In the genomic region with DNA sequence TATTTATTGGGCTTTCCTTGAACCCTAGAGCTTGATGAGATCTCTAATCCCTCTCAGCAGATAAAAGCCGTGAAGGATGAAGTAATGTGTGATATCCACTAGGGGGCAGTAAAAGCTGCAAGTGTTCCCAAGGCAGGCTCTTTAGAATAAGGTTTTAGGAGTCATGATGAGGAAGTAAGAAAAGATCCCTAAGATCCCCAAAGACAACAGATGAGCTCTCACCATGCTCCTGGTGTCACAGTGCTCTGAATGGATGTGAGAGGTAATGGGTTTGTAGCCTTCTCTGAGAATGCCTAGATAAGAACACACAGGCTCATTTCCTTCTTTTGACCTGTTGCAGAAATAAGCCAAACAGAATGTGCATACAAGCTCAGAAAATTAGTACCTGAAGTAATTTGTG, we compare ENCODE assay signal across 9 cellular contexts.
DNase-seq lines count a peak whose midpoint lies in the region; ATAC-seq, FAIRE-seq and TF ChIP-seq lines count a peak whose summit lies in the region.
"Had no signal": no experiment of that assay in that cellular context is flagged by ENCODE, and none has a peak within 500 bp of the region (broad histone marks: within the 10 kb centered on the region; RNA-seq: fewer than 3 reads in every experiment).

No MANE protein-coding gene starts in this region.

- dilution Hi-C loops in endothelial cell of umbilical vein (cut with MboI; ENCODE audit: extremely low pct_ligation_motif_present, low sequenced_read_pairs) = no loop called here

- no peak overlapping the region for H3T11ph ChIP-seq in H9 (ENCODE audit: low read length)

- H4K20me1 ChIP-seq in H9 (ENCODE audit: control insufficient read depth, insufficient read depth, insufficient read length) (no peaks in the 10 kb centered on the region), PC-9 (ENCODE audit: insufficient read depth) (no peaks in the 10 kb centered on the region), endothelial cell of umbilical vein (replicated peaks; ENCODE audit: control insufficient read depth, extremely low read depth, insufficient read depth, low read length) (no peaks in the 10 kb centered on the region)

- no peaks in the 10 kb centered on the region for H3K79me2 ChIP-seq in H9 (ENCODE audit: insufficient read depth, low read length)
- no peaks in the 10 kb centered on the region for H3K79me2 ChIP-seq in PC-9 (ENCODE audit: low read depth)
- H3K79me2 ChIP-seq in endothelial cell of umbilical vein (ENCODE audit: control insufficient read depth, insufficient read depth, low read length) = no peaks in the 10 kb centered on the region

- intact Hi-C loops in PC-9 (cut with micrococcal nuclease; ENCODE audit: unreplicated experiment) (loop anchor here (1.0 to 10.0 kb wide), 4 partner anchors 45 to 291 kb away; no protein-coding TSS in a partner anchor), endothelial cell of umbilical vein (cut with micrococcal nuclease) (loop anchor here (1.0 to 2.0 kb wide), 5 partner anchors 45 to 761 kb away; no protein-coding TSS in a partner anchor)
- intact Hi-C loops in naive thymus-derived CD4-positive, alpha-beta T cell (cut with micrococcal nuclease) = loop anchor here in 1 of 2 donors (1.0 kb wide), 1 partner anchor 45 kb away; no protein-coding TSS in a partner anchor

- BruUV-seq in PC-9 (replicated peaks; lab: Mats Ljungman, UMichigan) = no TSS peak
- no TSS peak for BruUV-seq in endothelial cell of umbilical vein (replicated peaks; lab: Mats Ljungman, UMichigan)

- DNase-seq in GM10266 (ENCODE audit: extremely low spot score) (peak; percentile 43), H9 (peak; percentile 42), LNCaP clone FGC (ENCODE audit: low read depth) (peak; percentile 15), PC-9 (peak; percentile 16 to 66), endothelial cell of umbilical vein (ENCODE audit: low read depth, low spot score) (peak; percentile 48), T-helper 9 cell (no peak)
- no peak for DNase-seq in naive thymus-derived CD4-positive, alpha-beta T cell
- DNase-seq in activated T-cell treated with anti-CD3 and anti-CD28 coated beads, Interleukin-2, amount 50 U/mL, for 72 hours = no peak

- H3K4me3 Mint-ChIP-seq in H9 = no peak overlapping the region
- H3K4me3 Mint-ChIP-seq in naive thymus-derived CD4-positive, alpha-beta T cell = no peak overlapping the region
- H3K4me3 Mint-ChIP-seq in activated T-cell treated with anti-CD3 and anti-CD28 coated beads, Interleukin-2, amount 50 U/mL, for 72 hours = no peak overlapping the region
- H3K4me3 Mint-ChIP-seq: activated naive CD8-positive, alpha-beta T cell had no signal

- no peak overlapping the region for H3K18ac ChIP-seq in H9 (ENCODE audit: insufficient read length, low read depth, low read length)

- H3K27me3 Mint-ChIP-seq in H9 (ENCODE audit: low read depth) = no peaks in the 10 kb centered on the region; the same call in 1 of the 2 replicates
- H3K27me3 Mint-ChIP-seq in naive thymus-derived CD4-positive, alpha-beta T cell = peaks cover 0 to 7% (median 3%) of the 10 kb centered on the region in 5 donors
- no peaks in the 10 kb centered on the region for H3K27me3 Mint-ChIP-seq in activated T-cell treated with anti-CD3 and anti-CD28 coated beads, Interleukin-2, amount 50 U/mL, for 72 hours (ENCODE audit: low read depth)

- no CpG with 5 or more reads among the region's 1 CpG for WGBS in H9 (ENCODE audit: extremely low coverage, insufficient read length, low lambda C conversion rate)

- H2BK120ac ChIP-seq in H9 (ENCODE audit: low read depth, low read length, poor library complexity, severe bottlenecking) = no peak overlapping the region

- H2AK5ac ChIP-seq in H9 (ENCODE audit: insufficient read length, low read length) = no peak overlapping the region

- no peak overlapping the region for H4K5ac ChIP-seq in H9 (ENCODE audit: insufficient read length, low read depth, low read length)

- H3K4me1 ChIP-seq in H9 (ENCODE audit: insufficient read depth, low read length) = peaks cover 4% of the 10 kb centered on the region; the same call in 1 of the 2 replicates
- H3K4me1 ChIP-seq in PC-9 (replicated peaks; ENCODE audit: insufficient read depth) = no peaks in the 10 kb centered on the region
- no peaks in the 10 kb centered on the region for H3K4me1 ChIP-seq in endothelial cell of umbilical vein (ENCODE audit: control insufficient read depth, extremely low read depth, insufficient read depth, low read length)
- no peaks in the 10 kb centered on the region for H3K4me1 ChIP-seq in naive thymus-derived CD4-positive, alpha-beta T cell (ENCODE audit: control insufficient read depth in 2 of 2, insufficient read depth in 2 of 2, low read length in 2 of 2)

- H3K9ac ChIP-seq in H9 (ENCODE audit: extremely low read depth, insufficient read length, low read length) = no peak overlapping the region
- H3K9ac ChIP-seq in endothelial cell of umbilical vein (replicated peaks; ENCODE audit: extremely low read depth, insufficient read depth, low read length) = no peak overlapping the region

- TF ChIP-seq POLR2A in endothelial cell of umbilical vein (IDR thresholded peaks at IDR 0.05; ENCODE audit: low read depth, low read length) = no peak

- no peaks in the 10 kb centered on the region for H3K9me3 ChIP-seq in H9 (ENCODE audit: control insufficient read depth, low read depth, low read length)
- no peaks in the 10 kb centered on the region for H3K9me3 ChIP-seq in PC-9 (ENCODE audit: insufficient read depth, low read depth)
- H3K9me3 ChIP-seq in endothelial cell of umbilical vein (replicated peaks; ENCODE audit: control insufficient read depth, insufficient read depth, low read length) = no peaks in the 10 kb centered on the region
- H3K9me3 ChIP-seq in naive thymus-derived CD4-positive, alpha-beta T cell (ENCODE audit: control insufficient read depth in 2 of 3, low read length in 3 of 3) = no peaks in the 10 kb centered on the region

- no peaks in the 10 kb centered on the region for H3K36me3 ChIP-seq in PC-9 (ENCODE audit: low read depth)
- no peaks in the 10 kb centered on the region for H3K36me3 ChIP-seq in endothelial cell of umbilical vein (ENCODE audit: control insufficient read depth in 2 of 2, extremely low read depth in 1 of 2, insufficient read depth in 2 of 2, low read length in 2 of 2)
- no peaks in the 10 kb centered on the region for H3K36me3 ChIP-seq in naive thymus-derived CD4-positive, alpha-beta T cell (ENCODE audit: control insufficient read depth in 2 of 3, insufficient read depth in 3 of 3, low read length in 3 of 3)

- H3F3A ChIP-seq in PC-9 (ENCODE audit: insufficient read depth, low read depth) = no peaks in the 10 kb centered on the region

- H3K27ac Mint-ChIP-seq in H9 = no peak overlapping the region
- H3K27ac Mint-ChIP-seq in naive thymus-derived CD4-positive, alpha-beta T cell = no peak overlapping the region
- no peak overlapping the region for H3K27ac Mint-ChIP-seq in activated T-cell treated with anti-CD3 and anti-CD28 coated beads, Interleukin-2, amount 50 U/mL, for 72 hours
- H3K27ac Mint-ChIP-seq: activated naive CD8-positive, alpha-beta T cell had no signal

- CTCF ChIA-PET in PC-9 (lab: Charles Lee) = interaction anchor here (0.6 to 1.9 kb wide), 10 partner anchors 11 to 343 kb away, joined by 3 to 16 read pairs (median 4); no protein-coding TSS in a partner anchor
- CTCF ChIA-PET in endothelial cell of umbilical vein (lab: Charles Lee) = interaction anchor here (0.5 to 2.0 kb wide), 51 partner anchors 10 to 904 kb away, joined by 3 to 25 read pairs (median 4); partner anchors contain the start of genes ITPRID1 and PPP1R17
- CTCF ChIA-PET in naive thymus-derived CD4-positive, alpha-beta T cell (lab: Charles Lee) = interaction anchor here (0.8 kb wide), 1 partner anchor 14 kb away, joined by 3 read pairs; no protein-coding TSS in a partner anchor

- no peak overlapping the region for H2BK5ac ChIP-seq in H9 (ENCODE audit: insufficient read length, low read length)

- no peak overlapping the region for H3K23ac ChIP-seq in H9 (ENCODE audit: insufficient read length, low read depth, low read length)

- H2AFZ ChIP-seq in H9 (ENCODE audit: low read length) (no peak overlapping the region), PC-9 (no peak overlapping the region), endothelial cell of umbilical vein (ENCODE audit: low read depth, low read length) (no peak overlapping the region)

- no peaks in the 10 kb centered on the region for H3K79me1 ChIP-seq in H9 (ENCODE audit: insufficient read depth, low read depth, low read length, poor library complexity, severe bottlenecking)

- peaks cover 0 to 12% (median 4%) of the 10 kb centered on the region in 3 experiments; a peak in 2 of 7 replicates for H3K36me3 Mint-ChIP-seq in H9 (ENCODE audit: insufficient read depth in 1 of 3, low read depth in 3 of 3)
- H3K36me3 Mint-ChIP-seq in naive thymus-derived CD4-positive, alpha-beta T cell = no peaks in the 10 kb centered on the region
- H3K36me3 Mint-ChIP-seq in activated T-cell treated with anti-CD3 and anti-CD28 coated beads, Interleukin-2, amount 50 U/mL, for 72 hours (ENCODE audit: insufficient read depth in 2 of 2) = no peaks in the 10 kb centered on the region
- H3K36me3 Mint-ChIP-seq: activated naive CD8-positive, alpha-beta T cell had no signal

- H3K56ac ChIP-seq in H9 (ENCODE audit: insufficient read length, low read depth, low read length) = no peak overlapping the region

- H3K27ac ChIP-seq in H9 (ENCODE audit: insufficient read length, low read depth, low read length) = no peak overlapping the region
- H3K27ac ChIP-seq in PC-9 = no peak overlapping the region
- no peak overlapping the region for H3K27ac ChIP-seq in endothelial cell of umbilical vein (ENCODE audit: insufficient read depth, low read depth, low read length)
- no peak overlapping the region for H3K27ac ChIP-seq in naive thymus-derived CD4-positive, alpha-beta T cell (ENCODE audit: low read depth, low read length)

- H3K14ac ChIP-seq in H9 (ENCODE audit: insufficient read depth, low read length) = no peak overlapping the region

- H3K27me3 ChIP-seq in H9 (ENCODE audit: insufficient read depth, low read length) (no peaks in the 10 kb centered on the region), PC-9 (ENCODE audit: insufficient read depth, low read depth) (0 out of 2 replicates have a peak, but pooled peaks cover 17% of the 10 kb centered on the region), endothelial cell of umbilical vein (ENCODE audit: control insufficient read depth in 2 of 2, insufficient read depth in 2 of 2, low read length in 2 of 2) (peaks cover 0 to 4% of the 10 kb centered on the region in 2 experiments)
- H3K27me3 ChIP-seq in naive thymus-derived CD4-positive, alpha-beta T cell (ENCODE audit: control insufficient read depth in 2 of 2, insufficient read depth in 2 of 2, low read length in 2 of 2) = no peaks in the 10 kb centered on the region

- H2BK20ac ChIP-seq in H9 (ENCODE audit: low read depth, low read length, poor library complexity, severe bottlenecking) = no peak overlapping the region

- H3K9me2 ChIP-seq in PC-9 (ENCODE audit: insufficient read depth) = no peaks in the 10 kb centered on the region

- peaks cover 10 to 43% of the 10 kb centered on the region in 2 experiments for H3K4me1 Mint-ChIP-seq in H9
- H3K4me1 Mint-ChIP-seq in naive thymus-derived CD4-positive, alpha-beta T cell = no peaks in the 10 kb centered on the region
- no peaks in the 10 kb centered on the region for H3K4me1 Mint-ChIP-seq in activated T-cell treated with anti-CD3 and anti-CD28 coated beads, Interleukin-2, amount 50 U/mL, for 72 hours (ENCODE audit: low read depth)

- POLR2A ChIA-PET in PC-9 (lab: Charles Lee; ENCODE audit: unreplicated experiment) = no interaction called here
- POLR2A ChIA-PET in endothelial cell of umbilical vein (lab: Charles Lee) = no interaction called here
- POLR2A ChIA-PET in naive thymus-derived CD4-positive, alpha-beta T cell (lab: Charles Lee) = no interaction called here

- H3K23me2 ChIP-seq in H9 (ENCODE audit: insufficient read length, low read depth, low read length, poor library complexity, severe bottlenecking) = no peaks in the 10 kb centered on the region

- no peak overlapping the region for H2BK12ac ChIP-seq in H9 (ENCODE audit: insufficient read length, low read depth, low read length)

- H3K4me3 ChIP-seq in LNCaP clone FGC (ENCODE audit: low read depth, low read length) = no peak overlapping the region
- no peak overlapping the region for H3K4me3 ChIP-seq in PC-9
- H3K4me3 ChIP-seq in endothelial cell of umbilical vein (replicated peaks in 1 of 3; ENCODE audit: insufficient read depth in 1 of 3, low read depth in 1 of 3, low read length in 3 of 3) = no peak overlapping the region
- H3K4me3 ChIP-seq in naive thymus-derived CD4-positive, alpha-beta T cell (ENCODE audit: low read length) = no peak overlapping the region

- no peak overlapping the region for H2BK15ac ChIP-seq in H9 (ENCODE audit: low read depth, low read length)

- H4K8ac ChIP-seq in H9 (replicated peaks; ENCODE audit: insufficient read length, low read depth, low read length) = no peak overlapping the region

- H3K4ac ChIP-seq in H9 (ENCODE audit: low read depth, low read length) = no peak overlapping the region

- H3K9me3 Mint-ChIP-seq in H9 = no peaks in the 10 kb centered on the region; a peak in 1 of 5 replicates
- H3K9me3 Mint-ChIP-seq in naive thymus-derived CD4-positive, alpha-beta T cell = peaks cover 0 to 7% (median 0%) of the 10 kb centered on the region in 11 donors
- H3K9me3 Mint-ChIP-seq in activated T-cell treated with anti-CD3 and anti-CD28 coated beads, Interleukin-2, amount 50 U/mL, for 72 hours = peaks cover 0 to 3% of the 10 kb centered on the region in 2 donors

- peak; percentile 74 for TF ChIP-seq CTCF in GM10266 (IDR thresholded peaks at IDR 0.05; ENCODE audit: control insufficient read depth, insufficient read depth, low read depth, missing control alignments)
- peak; percentile 88 for TF ChIP-seq CTCF in H9 (conservative IDR thresholded peaks at IDR 0.05)
- peak; percentile 72 for TF ChIP-seq CTCF in LNCaP clone FGC (IDR thresholded peaks at IDR 0.05; ENCODE audit: control insufficient read depth, extremely low read depth, insufficient read depth)
- TF ChIP-seq CTCF in PC-9 (conservative IDR thresholded peaks at IDR 0.05) = peak; percentile 98
- peak; percentile 63 to 67 for TF ChIP-seq CTCF in endothelial cell of umbilical vein (IDR thresholded peaks at IDR 0.05; ENCODE audit: extremely low read depth in 1 of 2, insufficient read depth in 1 of 2, low read depth in 1 of 2, low read length in 2 of 2)

- FAIRE-seq in endothelial cell of umbilical vein (lab: Jason Lieb, UNC) = peak; percentile 76

- H3K4me2 ChIP-seq in H9 (ENCODE audit: insufficient read depth, insufficient read length, low read length) = no peak overlapping the region
- H3K4me2 ChIP-seq in PC-9 = no peak overlapping the region
- no peak overlapping the region for H3K4me2 ChIP-seq in endothelial cell of umbilical vein (ENCODE audit: insufficient read depth, low read length)

- H4K91ac ChIP-seq in H9 (ENCODE audit: insufficient read length, low read depth, low read length) = no peak overlapping the region

- H3K9me1 ChIP-seq in endothelial cell of umbilical vein (replicated peaks; ENCODE audit: control insufficient read depth, extremely low read depth, insufficient read depth, low read length) = no peaks in the 10 kb centered on the region

- peak; percentile 47 for ATAC-seq in naive thymus-derived CD4-positive, alpha-beta T cell
- no peak for ATAC-seq in activated T-cell treated with anti-CD3 and anti-CD28 coated beads, Interleukin-2, amount 50 U/mL, for 72 hours (replicated peaks in 1 of 2)

Comparison
In these comparisons a context has a peak if more than half of its experiments do, and no peak if none do; other contexts are left out.
1. DNase-seq: peak in GM10266 (single experiment), H9 (single experiment), LNCaP clone FGC (single experiment), PC-9 (2 of 2) and endothelial cell of umbilical vein (single experiment); none in naive thymus-derived CD4-positive, alpha-beta T cell (0 of 9), activated T-cell treated with anti-CD3 and anti-CD28 coated beads, Interleukin-2, amount 50 U/mL, for 72 hours (0 of 2) and T-helper 9 cell (single experiment).
2. Peak in every context shown above with its lines, with median percentiles within 50 percentile points of each other: CTCF ChIP-seq.